Comparison of ENCODE assay signal across 7 cellular contexts in the genomic region with DNA sequence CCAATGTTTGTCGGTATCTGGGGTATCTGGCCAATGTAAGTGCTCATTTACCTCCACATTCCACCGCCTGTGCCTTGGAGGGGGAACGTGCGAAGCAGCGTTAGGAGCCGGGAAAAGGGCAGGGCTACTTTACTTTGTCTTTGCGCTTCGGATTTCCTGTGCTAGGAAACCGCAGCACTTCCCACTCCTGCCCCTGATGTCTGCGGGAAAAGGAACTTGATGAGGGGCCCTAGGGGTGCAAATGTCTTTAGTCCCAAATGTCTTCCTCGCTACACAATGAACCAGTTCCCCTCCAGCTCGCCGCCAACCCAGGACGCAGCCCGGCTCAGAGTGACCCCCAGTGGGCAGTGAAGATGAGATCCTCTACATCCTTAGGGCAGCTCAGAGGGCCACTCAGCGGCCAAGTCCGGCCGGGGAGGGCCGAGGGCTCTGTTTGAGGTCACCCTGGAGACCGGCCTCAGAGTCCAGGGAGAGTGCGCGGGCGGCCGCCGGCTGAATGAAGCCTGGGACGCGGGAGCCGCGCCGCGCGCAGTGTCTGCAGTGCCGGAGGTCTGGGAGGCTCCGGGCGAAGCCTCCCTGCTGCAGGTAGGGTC. TPM values are rescaled to one million over a fixed set of nuclear protein-coding genes. Genes with fewer than 3 reads are reported as not detected.
DNase-seq lines count a peak whose midpoint lies in the region; ATAC-seq and TF ChIP-seq lines count a peak whose summit lies in the region.

A gene with protein sequence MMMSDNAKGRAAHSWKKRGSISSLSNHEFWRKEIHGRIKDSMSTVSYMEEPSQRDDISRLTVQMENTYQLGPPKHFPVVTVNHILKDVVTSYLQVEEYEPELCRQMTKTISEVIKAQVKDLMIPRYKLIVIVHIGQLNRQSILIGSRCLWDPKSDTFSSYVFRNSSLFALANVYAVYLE (plus strand): TSS at position 460 of the 593 bp plus-strand sequence. CDS start 2,200 bp downstream, outside the sequence.

- no peaks in the 10 kb centered on the region for H3K79me2 ChIP-seq in mesendoderm (ENCODE audit: control insufficient read depth, insufficient read depth, low read length)

- no peak within 1 kb of the TSS for H2BK120ac ChIP-seq in mesendoderm (ENCODE audit: low read depth, low read length)

- peak; percentile 59 for ATAC-seq in GM19438 (IDR thresholded peaks at IDR 0.05; ENCODE audit: low read depth, unreplicated experiment)

- DNase-seq in SK-N-DZ (ENCODE audit: low spot score), result peak; percentile 24
- DNase-seq in epithelial cell of esophagus (ENCODE audit: low read depth), result peak; percentile 6
- peak; percentile 80 for DNase-seq in mesendoderm
- no peak for DNase-seq in NCI-H774 (lab: John Stamatoyannopoulos, UW)
- DNase-seq in activated effector memory CD4-positive, alpha-beta T cell treated with Interleukin-2 at 50 U/mL for 16 hours, result no peak

- H4K5ac ChIP-seq in mesendoderm (ENCODE audit: low read length), result no peak within 1 kb of the TSS

- peak within 1 kb of the TSS; percentile 28 for H3K56ac ChIP-seq in mesendoderm (ENCODE audit: low read length)

- H3K79me1 ChIP-seq in mesendoderm (ENCODE audit: low read length), result no peaks in the 10 kb centered on the region

- no peak within 1 kb of the TSS for H3K23ac ChIP-seq in mesendoderm (ENCODE audit: low read length)

- no peaks in the 10 kb centered on the region for H3K9me3 ChIP-seq in thymus (ENCODE audit: control insufficient read depth)

- H4K8ac ChIP-seq in mesendoderm (ENCODE audit: low read depth, low read length), result no peak within 1 kb of the TSS

- no peak within 1 kb of the TSS for H2BK15ac ChIP-seq in mesendoderm (replicated peaks; ENCODE audit: low read depth)

- H3K4me3 ChIP-seq in epithelial cell of esophagus (ENCODE audit: low read length) (peak within 1 kb of the TSS; percentile 41), mesendoderm (ENCODE audit: low read length) (peak within 1 kb of the TSS; percentile 13), thymus (ENCODE audit: low read length) (peak within 1 kb of the TSS; percentile 36)

- H3K27ac ChIP-seq in mesendoderm (ENCODE audit: low read depth, low read length), result no peak within 1 kb of the TSS
- H3K27ac ChIP-seq in thymus (ENCODE audit: low read depth), result no peak within 1 kb of the TSS

- H3K9ac ChIP-seq in mesendoderm (ENCODE audit: low read length), result peak within 1 kb of the TSS; percentile 10

- H3K27me3 ChIP-seq in mesendoderm (ENCODE audit: insufficient read depth, low read length, poor library complexity), result no peaks in the 10 kb centered on the region
- H3K27me3 ChIP-seq in thymus (ENCODE audit: control insufficient read depth, insufficient read depth), result peaks cover 2% of the 10 kb centered on the region

- no peak within 1 kb of the TSS for H3K18ac ChIP-seq in mesendoderm (ENCODE audit: low read length)

- H3K36me3 ChIP-seq in mesendoderm (ENCODE audit: control insufficient read depth, insufficient read depth, low read length) (no peaks in the 10 kb centered on the region), thymus (ENCODE audit: control insufficient read depth, insufficient read depth) (no peaks in the 10 kb centered on the region)

- H2BK5ac ChIP-seq in mesendoderm (ENCODE audit: low read length), result no peak within 1 kb of the TSS

- H2AK5ac ChIP-seq in mesendoderm (ENCODE audit: low read length), result no peak within 1 kb of the TSS

- no CpG with 5 or more reads among the region's 35 CpGs for WGBS in mesendoderm (ENCODE audit: extremely low coverage, insufficient coverage, low lambda C conversion rate)
- WGBS in thymus, result 2% methylated on average over 35 of the region's 35 CpGs

- no peak for TF ChIP-seq CTCF in epithelial cell of esophagus (IDR thresholded peaks at IDR 0.05; ENCODE audit: insufficient read depth, low read depth, low read length, missing control alignments)

- H3K4me1 ChIP-seq in mesendoderm (ENCODE audit: control insufficient read depth, low read depth, low read length), result peaks cover 2% of the 10 kb centered on the region
- H3K4me1 ChIP-seq in thymus (ENCODE audit: control insufficient read depth, insufficient read depth, low read length), result peaks cover 8% of the 10 kb centered on the region

- peak within 1 kb of the TSS; percentile 75 for H3K4me2 ChIP-seq in mesendoderm (ENCODE audit: low read length)

- H3K4ac ChIP-seq in mesendoderm (ENCODE audit: low read depth, low read length), result no peak within 1 kb of the TSS

RNA-seq across cellular contexts. Expression of the gene that starts here (rescaled TPM):
- polyA plus RNA-seq in SK-N-DZ (2014; cell fraction: cytosol; rRNA removed), result 0.19 and 0.76 TPM in 2 replicates
- 0.32 and 3.9 TPM in 2 replicates for polyA plus RNA-seq in SK-N-DZ (2014; cell fraction: nucleus; rRNA removed)
- 0.27 TPM for polyA plus RNA-seq in mesendoderm (2013, experiment 1 of 2)
- polyA plus RNA-seq in mesendoderm (2013, experiment 2 of 2), result 0.45 TPM
- polyA plus RNA-seq in thymus, result 1.9 TPM

Comparison
In these comparisons a context has a peak if more than half of its experiments do, and no peak if none do; other contexts are left out.
1. DNase-seq: peak in SK-N-DZ (single experiment), epithelial cell of esophagus (single experiment) and mesendoderm (single experiment); none in NCI-H774 (single experiment) and activated effector memory CD4-positive, alpha-beta T cell treated with Interleukin-2 at 50 U/mL for 16 hours (single experiment).
2. Peak in every context shown above with its lines, with median percentiles within 50 percentile points of each other: H3K4me3 ChIP-seq.